In the genomic region with DNA sequence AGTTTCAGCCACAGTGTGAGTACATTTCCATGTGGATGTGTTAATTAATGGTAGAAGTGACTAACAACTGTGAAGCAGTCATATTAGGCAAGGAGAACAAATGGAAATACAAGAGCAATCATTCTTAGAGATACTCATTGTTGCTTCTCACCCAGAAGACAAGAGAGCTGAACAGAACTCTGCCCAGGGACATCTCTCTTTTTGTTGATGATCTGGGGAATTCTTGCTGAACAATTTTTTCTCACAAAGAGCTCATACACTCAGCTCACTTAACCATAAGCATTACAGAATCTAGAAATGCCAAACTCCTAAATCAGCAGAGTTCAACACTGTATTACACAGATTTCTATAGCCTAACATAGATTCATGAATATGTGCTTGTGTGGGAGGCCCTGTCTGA, we compare ENCODE assay signal across 23 cellular contexts.
"Had no signal": no experiment of that assay in that cellular context is flagged by ENCODE, and none has a peak within 500 bp of the region (broad histone marks: within the 10 kb centered on the region; RNA-seq: fewer than 3 reads in every experiment).

No MANE protein-coding gene starts in this region.

- H3K36me3 Mint-ChIP-seq: memory B cell; naive thymus-derived CD4-positive, alpha-beta T cell had no signal

- H3K36me3 ChIP-seq: esophagus muscularis mucosa, gastroesophageal sphincter, left ventricle myocardium inferior, lower lobe of right lung, neutrophil, right atrium auricular region, sigmoid colon, tibial artery, upper lobe of right lung, vagina had no signal

- H3K9me3 Mint-ChIP-seq: dendritic cell treated with granulocyte-macrophage colony-stimulating factor and Interleukin-4, amounts not matched to agents 40 ng/mL and 50 ng/mL, for 4 days; effector memory CD8-positive, alpha-beta T cell; memory B cell; naive thymus-derived CD4-positive, alpha-beta T cell; nephron progenitor cell; stimulated activated naive CD8-positive, alpha-beta T cell treated with anti-CD3 and anti-CD28 coated beads, Interleukin-15, Interleukin-2, amounts not matched to agents 100 ng/mL and 50 ng/mL, for 24 hours had no signal

- H3K4me3 ChIP-seq: esophagus muscularis mucosa, gastroesophageal sphincter, hepatocyte, left ventricle myocardium inferior, lower lobe of right lung, right atrium auricular region, sigmoid colon, skin epidermis, tibial artery, upper lobe of right lung, vagina had no signal

- H3K27ac Mint-ChIP-seq: dendritic cell treated with granulocyte-macrophage colony-stimulating factor and Interleukin-4, amounts not matched to agents 40 ng/mL and 50 ng/mL, for 4 days; effector memory CD8-positive, alpha-beta T cell; memory B cell; naive thymus-derived CD4-positive, alpha-beta T cell; nephron progenitor cell; stimulated activated naive CD8-positive, alpha-beta T cell treated with anti-CD3 and anti-CD28 coated beads, Interleukin-15, Interleukin-2, amounts not matched to agents 100 ng/mL and 50 ng/mL, for 24 hours had no signal

- H3K27me3 Mint-ChIP-seq: dendritic cell treated with granulocyte-macrophage colony-stimulating factor and Interleukin-4, amounts not matched to agents 40 ng/mL and 50 ng/mL, for 4 days; memory B cell had no signal

- H3K4me3 Mint-ChIP-seq: dendritic cell treated with granulocyte-macrophage colony-stimulating factor and Interleukin-4, amounts not matched to agents 40 ng/mL and 50 ng/mL, for 4 days; effector memory CD8-positive, alpha-beta T cell; memory B cell; naive thymus-derived CD4-positive, alpha-beta T cell; nephron progenitor cell; stimulated activated naive CD8-positive, alpha-beta T cell treated with anti-CD3 and anti-CD28 coated beads, Interleukin-15, Interleukin-2, amounts not matched to agents 100 ng/mL and 50 ng/mL, for 24 hours had no signal

- DNase-seq: effector memory CD8-positive, alpha-beta T cell; kidney; left cardiac atrium; left ventricle myocardium inferior; lower lobe of right lung; naive thymus-derived CD4-positive, alpha-beta T cell; nephron progenitor cell; posterior cingulate gyrus; sigmoid colon; stimulated activated CD4-positive, alpha-beta T cell treated with anti-CD3 and anti-CD28 coated beads, Interleukin-12 subunit alpha, Interleukin-12 subunit beta, amount 100 ng/mL, for 4 hours; tibial artery; upper lobe of right lung had no signal

- ATAC-seq: effector memory CD8-positive, alpha-beta T cell; gastroesophageal sphincter; left cardiac atrium; lower lobe of right lung; naive thymus-derived CD4-positive, alpha-beta T cell; upper lobe of right lung had no signal

- H3K79me2 ChIP-seq: hepatocyte had no signal

- H2AFZ ChIP-seq: hepatocyte had no signal

- H3K27me3 ChIP-seq: esophagus muscularis mucosa, gastroesophageal sphincter, hepatocyte, neutrophil, right atrium auricular region, sigmoid colon, tibial artery, upper lobe of right lung, vagina had no signal

- H3K4me2 ChIP-seq: hepatocyte had no signal

- H3K9me3 ChIP-seq: esophagus muscularis mucosa, gastroesophageal sphincter, left ventricle myocardium inferior, lower lobe of right lung, neutrophil, right atrium auricular region, sigmoid colon, tibial artery, upper lobe of right lung, vagina had no signal

- H3K4me1 Mint-ChIP-seq: memory B cell; naive thymus-derived CD4-positive, alpha-beta T cell; nephron progenitor cell had no signal

- H3K27ac ChIP-seq: epithelial cell of prostate, esophagus muscularis mucosa, gastroesophageal sphincter, hepatocyte, left ventricle myocardium inferior, lower lobe of right lung, neutrophil, right atrium auricular region, sigmoid colon, skin epidermis, tibial artery, upper lobe of right lung, vagina had no signal

- H3K4me1 ChIP-seq: esophagus muscularis mucosa, gastroesophageal sphincter, left ventricle myocardium inferior, lower lobe of right lung, right atrium auricular region, sigmoid colon, tibial artery, upper lobe of right lung, vagina had no signal
